ENCODE assay signal across 8 cellular contexts in genomic region chr1:153633747-153634665, GRCh38. TPM values are rescaled to one million over a fixed set of nuclear protein-coding genes. Genes with fewer than 3 reads are reported as not detected.
DNase-seq lines count a peak whose midpoint lies in the region; ATAC-seq lines count a peak whose summit lies in the region.

A gene with protein sequence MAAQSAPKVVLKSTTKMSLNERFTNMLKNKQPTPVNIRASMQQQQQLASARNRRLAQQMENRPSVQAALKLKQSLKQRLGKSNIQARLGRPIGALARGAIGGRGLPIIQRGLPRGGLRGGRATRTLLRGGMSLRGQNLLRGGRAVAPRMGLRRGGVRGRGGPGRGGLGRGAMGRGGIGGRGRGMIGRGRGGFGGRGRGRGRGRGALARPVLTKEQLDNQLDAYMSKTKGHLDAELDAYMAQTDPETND (plus strand): TSS chr1:153634066. CDS start chr1:153636589, 2,523 bp downstream.

- ATAC-seq in HG02610 (IDR thresholded peaks at IDR 0.05; ENCODE audit: unreplicated experiment): peak; percentile 85
- peak; percentile 92 to 93 for ATAC-seq in activated naive CD4-positive, alpha-beta T cell treated with anti-CD3 and anti-CD28 coated beads, Interleukin-2, amount 50 U/mL, for 72 hours

- peak within 1 kb of the TSS; percentile 74 for H3K4me3 ChIP-seq in GM08714 (ENCODE audit: low read length)

- no peaks in the 10 kb centered on the region for H3K9me3 Mint-ChIP-seq in activated naive CD4-positive, alpha-beta T cell treated with anti-CD3 and anti-CD28 coated beads, Interleukin-2, amount 50 U/mL, for 72 hours

- H3K27ac ChIP-seq in temporal lobe (ENCODE audit: low read depth, low read length): peak within 1 kb of the TSS; percentile 99

- H3K27ac Mint-ChIP-seq in activated naive CD4-positive, alpha-beta T cell treated with anti-CD3 and anti-CD28 coated beads, Interleukin-2, amount 50 U/mL, for 72 hours: peak within 1 kb of the TSS; percentile 100

- H3K36me3 Mint-ChIP-seq in activated naive CD4-positive, alpha-beta T cell treated with anti-CD3 and anti-CD28 coated beads, Interleukin-2, amount 50 U/mL, for 72 hours: peaks cover 24 to 46% of the 10 kb centered on the region in 2 donors

- DNase-seq in NCI-H1092 treated with DMSO at 0.1 percent for 48 hours (lab: John Stamatoyannopoulos, UW): peak; percentile 97
- peak; percentile 98 for DNase-seq in SKM-1 (lab: John Stamatoyannopoulos, UW; ENCODE audit: unreplicated experiment)
- peak; percentile 97 to 99 for DNase-seq in activated naive CD4-positive, alpha-beta T cell treated with anti-CD3 and anti-CD28 coated beads, Interleukin-2, amount 50 U/mL, for 72 hours (ENCODE audit: low spot score in 2 of 2)
- DNase-seq in glomerular endothelial cell (ENCODE audit: extremely low read depth, low read depth, low spot score): peak; percentile 95
- DNase-seq in occipital lobe (lab: John Stamatoyannopoulos, UW): peak; percentile 98

RNA-seq across cellular contexts. Expression of the gene that starts here (rescaled TPM):
- total RNA-seq in activated naive CD4-positive, alpha-beta T cell treated with anti-CD3 and anti-CD28 coated beads, Interleukin-2, amount 50 U/mL, for 72 hours: 10 to 100 TPM; 83.3 to 91.3 TPM
- 28.3 and 43.9 TPM in 2 replicates for total RNA-seq in glomerular endothelial cell
- total RNA-seq in occipital lobe: 77.0 TPM
- total RNA-seq in temporal lobe: 61.2 TPM

Comparison
In these comparisons a context has a peak if more than half of its experiments do, and no peak if none do; other contexts are left out.
1. Peak in every context shown above with its lines: DNase-seq, ATAC-seq, H3K4me3 ChIP-seq and H3K27ac ChIP-seq.